ENCODE assay signal across 9 cellular contexts in genomic region chr14:77322209-77322902, GRCh38. TPM values are rescaled to one million over a fixed set of nuclear protein-coding genes. Genes with fewer than 3 reads are reported as not detected.
A peak's percentile ranks its signal among the peaks of the same experiment; 100 is the strongest.
DNase-seq lines count a peak whose midpoint lies in the region; ATAC-seq lines count a peak whose summit lies in the region.
"Had no signal": no experiment of that assay in that cellular context is flagged by ENCODE, and none has a peak within 500 bp of the region (broad histone marks: within the 10 kb centered on the region; RNA-seq: fewer than 3 reads in every experiment).

No MANE protein-coding gene starts in this region.

- no peaks in the 10 kb centered on the region for H3K36me3 ChIP-seq in iPS-20b (ENCODE audit: insufficient read depth, low read depth, low read length)

- no peaks in the 10 kb centered on the region for H3K9me3 Mint-ChIP-seq in activated CD4-positive, alpha-beta T cell treated with anti-CD3 and anti-CD28 coated beads for 36 hours (ENCODE audit: low read depth)
- H3K9me3 Mint-ChIP-seq in activated CD4-positive, alpha-beta memory T cell treated with anti-CD3 and anti-CD28 coated beads for 36 hours = no peaks in the 10 kb centered on the region

- peak overlapping the region; percentile 92 for H3K4me3 Mint-ChIP-seq in activated CD4-positive, alpha-beta T cell treated with anti-CD3 and anti-CD28 coated beads for 36 hours
- H3K4me3 Mint-ChIP-seq in activated CD4-positive, alpha-beta memory T cell treated with anti-CD3 and anti-CD28 coated beads for 36 hours = peak overlapping the region; percentile 93

- CTCF ChIA-PET in activated CD4-positive, alpha-beta T cell treated with anti-CD3 and anti-CD28 coated beads for 36 hours (lab: Charles Lee) = interaction anchor here (0.8 to 2.2 kb wide), 4 partner anchors 13 to 136 kb away, joined by 3 to 10 read pairs (median 7); partner anchors contain the start of gene AHSA1
- CTCF ChIA-PET in activated CD4-positive, alpha-beta memory T cell treated with anti-CD3 and anti-CD28 coated beads for 36 hours (lab: Charles Lee) = interaction anchor here (0.6 to 4.2 kb wide), 5 partner anchors 10 to 631 kb away, joined by 4 to 19 read pairs (median 6); no protein-coding TSS in a partner anchor

- H3K36me3 Mint-ChIP-seq in activated CD4-positive, alpha-beta T cell treated with anti-CD3 and anti-CD28 coated beads for 36 hours (ENCODE audit: low read depth) = no peaks in the 10 kb centered on the region
- no peaks in the 10 kb centered on the region for H3K36me3 Mint-ChIP-seq in activated CD4-positive, alpha-beta memory T cell treated with anti-CD3 and anti-CD28 coated beads for 36 hours

- H3K9ac ChIP-seq in iPS-20b (ENCODE audit: low read depth, low read length) = peak overlapping the region; percentile 96; the same call in 1 of the 2 replicates

- H3K4me1 ChIP-seq in iPS-20b (ENCODE audit: insufficient read depth, low read length) = peaks cover 14% of the 10 kb centered on the region

- H3K27ac Mint-ChIP-seq in activated CD4-positive, alpha-beta T cell treated with anti-CD3 and anti-CD28 coated beads for 36 hours = peak overlapping the region; percentile 99
- H3K27ac Mint-ChIP-seq in activated CD4-positive, alpha-beta memory T cell treated with anti-CD3 and anti-CD28 coated beads for 36 hours = peak overlapping the region; percentile 99

- H3K9me3 ChIP-seq in iPS-20b (ENCODE audit: insufficient read depth, low read depth, low read length) = no peaks in the 10 kb centered on the region

- no peak for DNase-seq in activated CD4-positive, alpha-beta T cell treated with anti-CD3 and anti-CD28 coated beads for 36 hours
- DNase-seq in activated CD4-positive, alpha-beta T cell treated with anti-CD3 and anti-CD28 coated beads, Interleukin-2, amount 50 U/mL, for 4 hours = no peak
- DNase-seq in activated CD4-positive, alpha-beta memory T cell treated with anti-CD3 and anti-CD28 coated beads for 36 hours = no peak
- no peak for DNase-seq in HuH-7 (ENCODE audit: low spot score)
- DNase-seq in NCI-H1694 (lab: John Stamatoyannopoulos, UW) = no peak

- H3K27ac ChIP-seq in iPS-20b (ENCODE audit: low read length) (no peak overlapping the region), temporal lobe (ENCODE audit: low read depth, low read length) (peak overlapping the region; percentile 96)

- peak overlapping the region; percentile 92 for H3K4me3 ChIP-seq in iPS-20b (ENCODE audit: low read length)

- POLR2A ChIA-PET in activated CD4-positive, alpha-beta T cell treated with anti-CD3 and anti-CD28 coated beads for 36 hours (lab: Charles Lee) = interaction anchor here (0.6 to 1.3 kb wide), 2 partner anchors 13 to 136 kb away, joined by 3 to 8 read pairs; no protein-coding TSS in a partner anchor
- POLR2A ChIA-PET in activated CD4-positive, alpha-beta memory T cell treated with anti-CD3 and anti-CD28 coated beads for 36 hours (lab: Charles Lee) = interaction anchor here (1.5 to 2.2 kb wide), 3 partner anchors 19 to 224 kb away, joined by 4 to 30 read pairs (median 14); partner anchors contain the start of genes CIPC, SAMD15 and TMED8

- no peaks in the 10 kb centered on the region for H3K27me3 Mint-ChIP-seq in activated CD4-positive, alpha-beta T cell treated with anti-CD3 and anti-CD28 coated beads for 36 hours
- no peaks in the 10 kb centered on the region for H3K27me3 Mint-ChIP-seq in activated CD4-positive, alpha-beta memory T cell treated with anti-CD3 and anti-CD28 coated beads for 36 hours

- intact Hi-C loops in activated CD4-positive, alpha-beta T cell treated with anti-CD3 and anti-CD28 coated beads for 36 hours (cut with DNase I, micrococcal nuclease) = loop anchor here in 1 of 2 experiments (5.0 kb wide), 2 partner anchors 230 to 365 kb away; no protein-coding TSS in a partner anchor
- intact Hi-C loops in activated CD4-positive, alpha-beta memory T cell treated with anti-CD3 and anti-CD28 coated beads for 36 hours (cut with micrococcal nuclease) = loop anchor here (5.0 kb wide), 1 partner anchor 365 kb away; no protein-coding TSS in a partner anchor

- ATAC-seq in activated CD4-positive, alpha-beta T cell treated with anti-CD3 and anti-CD28 coated beads for 36 hours = no peak
- no peak for ATAC-seq in GM19455 (IDR thresholded peaks at IDR 0.05; ENCODE audit: unreplicated experiment)

- H3K4me1 Mint-ChIP-seq in activated CD4-positive, alpha-beta T cell treated with anti-CD3 and anti-CD28 coated beads for 36 hours = peaks cover 19% of the 10 kb centered on the region
- peaks cover 17% of the 10 kb centered on the region for H3K4me1 Mint-ChIP-seq in activated CD4-positive, alpha-beta memory T cell treated with anti-CD3 and anti-CD28 coated beads for 36 hours (ENCODE audit: low read depth)

- H3K27me3 ChIP-seq in iPS-20b (ENCODE audit: insufficient read depth, low read length) = no peaks in the 10 kb centered on the region

RNA-seq across cellular contexts. Expression of gene GSTZ1, which starts 1.5 kb away (rescaled TPM):
- total RNA-seq in activated CD4-positive, alpha-beta T cell treated with anti-CD3 and anti-CD28 coated beads for 36 hours = 10 to 100 TPM; 17.5 to 22.9 TPM
- 10 to 100 TPM; 23.1 to 24.4 TPM for total RNA-seq in activated CD4-positive, alpha-beta memory T cell treated with anti-CD3 and anti-CD28 coated beads for 36 hours
- 1.7 TPM for total RNA-seq in temporal lobe

RNA-seq across cellular contexts. Expression of gene POMT2, which starts 1.7 kb away (rescaled TPM):
- 10 to 100 TPM; 11.7 to 18.2 TPM for total RNA-seq in activated CD4-positive, alpha-beta T cell treated with anti-CD3 and anti-CD28 coated beads for 36 hours
- total RNA-seq in activated CD4-positive, alpha-beta memory T cell treated with anti-CD3 and anti-CD28 coated beads for 36 hours = 10 to 100 TPM; 12.9 to 13.1 TPM
- total RNA-seq in temporal lobe = 13.8 TPM

RNA-seq across cellular contexts. Expression of gene NGB, which starts 51.4 kb away (rescaled TPM):
- total RNA-seq in activated CD4-positive, alpha-beta T cell treated with anti-CD3 and anti-CD28 coated beads for 36 hours = not detected
- total RNA-seq in activated CD4-positive, alpha-beta memory T cell treated with anti-CD3 and anti-CD28 coated beads for 36 hours = not detected
- total RNA-seq in temporal lobe = 4.9 TPM
- total RNA-seq: SK-MEL-5 had no signal

RNA-seq across cellular contexts. Expression of gene TMED8, which starts 54.5 kb away (rescaled TPM):
- total RNA-seq in activated CD4-positive, alpha-beta T cell treated with anti-CD3 and anti-CD28 coated beads for 36 hours = 10 to 100 TPM; 25.3 to 27.9 TPM
- 10 to 100 TPM; 26.9 to 27.8 TPM for total RNA-seq in activated CD4-positive, alpha-beta memory T cell treated with anti-CD3 and anti-CD28 coated beads for 36 hours
- total RNA-seq in temporal lobe = 20.9 TPM

RNA-seq across cellular contexts. Expression of gene SAMD15, which starts 54.8 kb away (rescaled TPM):
- total RNA-seq in activated CD4-positive, alpha-beta T cell treated with anti-CD3 and anti-CD28 coated beads for 36 hours = under 1 TPM; 0.25 TPM
- total RNA-seq in activated CD4-positive, alpha-beta memory T cell treated with anti-CD3 and anti-CD28 coated beads for 36 hours = under 1 TPM in 1 of 2 experiments, not detected in 1; 0.38 TPM
- 5.2 TPM for total RNA-seq in temporal lobe
